Comparison of ENCODE assay signal across 9 cellular contexts in genomic region chr20:23147964-23148720, GRCh38.
DNase-seq lines count a peak whose midpoint lies in the region; ATAC-seq, FAIRE-seq and TF ChIP-seq lines count a peak whose summit lies in the region.
"Had no signal": no experiment of that assay in that cellular context is flagged by ENCODE, and none has a peak within 500 bp of the region (broad histone marks: within the 10 kb centered on the region; RNA-seq: fewer than 3 reads in every experiment).

No MANE protein-coding gene starts in this region.

- H3K27me3 Mint-ChIP-seq in astrocyte (ENCODE audit: low read depth, unreplicated experiment) = no peaks in the 10 kb centered on the region

- no peaks in the 10 kb centered on the region for H3K9me3 Mint-ChIP-seq in astrocyte (ENCODE audit: unreplicated experiment)
- H3K9me3 Mint-ChIP-seq: IgD-negative memory B cell had no signal

- H3K36me3 ChIP-seq in astrocyte (ENCODE audit: insufficient read depth, low read length) = no peaks in the 10 kb centered on the region
- no peaks in the 10 kb centered on the region for H3K36me3 ChIP-seq in urinary bladder (ENCODE audit: insufficient read depth)

- H2AFZ ChIP-seq in astrocyte (ENCODE audit: low read depth, low read length) = peak overlapping the region; percentile 26

- H3K4me3 ChIP-seq in astrocyte (ENCODE audit: insufficient read depth, low read depth, low read length) (no peak overlapping the region), urinary bladder (ENCODE audit: low read depth, low read length) (no peak overlapping the region)

- no peaks in the 10 kb centered on the region for H3K79me2 ChIP-seq in astrocyte (ENCODE audit: insufficient read depth, low read length)

- peak; percentile 72 for DNase-seq in EL
- peak; percentile 93 for DNase-seq in MV-4-11 (lab: John Stamatoyannopoulos, UW)
- peak; percentile 77 for DNase-seq in astrocyte (ENCODE audit: low read depth)
- DNase-seq in left lobe of liver (ENCODE audit: low spot score) = peak; percentile 46
- DNase-seq in NCI-H526 treated with DMSO at 0.1 percent for 48 hours (lab: John Stamatoyannopoulos, UW) = no peak

- H3K4me1 ChIP-seq in astrocyte (ENCODE audit: insufficient read depth, low read length) = peaks cover 64% of the 10 kb centered on the region
- no peaks in the 10 kb centered on the region for H3K4me1 ChIP-seq in urinary bladder (ENCODE audit: insufficient read depth)

- no peaks in the 10 kb centered on the region for H3K27me3 ChIP-seq in astrocyte (ENCODE audit: insufficient read depth, low read length)

- no peak for TF ChIP-seq CTCF in astrocyte (IDR thresholded peaks at IDR 0.05; ENCODE audit: insufficient read depth, low read depth, low read length)

- peak overlapping the region; percentile 68 for H3K4me2 ChIP-seq in astrocyte (ENCODE audit: low read length)

- H4K20me1 ChIP-seq in astrocyte (ENCODE audit: insufficient read depth, low read length) = no peaks in the 10 kb centered on the region

- FAIRE-seq in astrocyte (lab: Jason Lieb, UNC) = no peak

- no peaks in the 10 kb centered on the region for H3K9me3 ChIP-seq in astrocyte (ENCODE audit: insufficient read depth, low read depth, low read length)

- peaks cover 27% of the 10 kb centered on the region for H3K4me1 Mint-ChIP-seq in astrocyte (ENCODE audit: low read depth, unreplicated experiment)
- H3K4me1 Mint-ChIP-seq: IgD-negative memory B cell had no signal

- no peak overlapping the region for H3K4me3 Mint-ChIP-seq in astrocyte (ENCODE audit: unreplicated experiment)
- H3K4me3 Mint-ChIP-seq: IgD-negative memory B cell had no signal

- peak overlapping the region; percentile 81 for H3K27ac ChIP-seq in astrocyte (ENCODE audit: low read depth, low read length)
- H3K27ac ChIP-seq in urinary bladder (ENCODE audit: low read depth) = peak overlapping the region; percentile 30

- H3K9ac ChIP-seq in astrocyte (ENCODE audit: low read length) = peak overlapping the region; percentile 48

- no peaks in the 10 kb centered on the region for H3K36me3 Mint-ChIP-seq in astrocyte (ENCODE audit: low read depth, unreplicated experiment)
- H3K36me3 Mint-ChIP-seq: IgD-negative memory B cell had no signal

- ATAC-seq in GM21717 (IDR thresholded peaks at IDR 0.05; ENCODE audit: unreplicated experiment) = peak; percentile 51
- ATAC-seq in left lobe of liver = peak; percentile 36
- ATAC-seq in GM19324 (IDR thresholded peaks at IDR 0.05; ENCODE audit: low FRiP score, unreplicated experiment) = no peak

- 72% methylated on average over 9 of the region's 9 CpGs for WGBS in urinary bladder

- peak overlapping the region; percentile 15 for H3K27ac Mint-ChIP-seq in astrocyte (ENCODE audit: unreplicated experiment)
- H3K27ac Mint-ChIP-seq: IgD-negative memory B cell had no signal
